In the genomic region with DNA sequence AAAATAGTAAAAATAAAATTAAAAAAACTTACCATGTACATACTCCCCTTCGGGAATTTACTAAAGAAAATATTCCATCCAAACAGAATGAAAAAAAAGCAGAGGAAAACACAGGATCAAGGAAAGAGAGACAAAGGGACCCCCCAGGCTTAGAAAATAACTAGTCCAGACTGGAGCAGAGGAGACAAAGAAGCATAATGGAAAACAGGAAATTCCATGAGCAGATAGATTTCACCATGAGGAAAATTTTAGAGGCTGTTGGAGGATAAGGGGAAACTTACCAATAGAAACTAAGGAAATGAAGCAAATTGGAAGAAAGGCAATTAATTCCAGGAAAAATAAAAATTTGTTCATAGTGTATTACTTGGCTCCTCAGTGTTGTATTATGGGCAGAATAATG, we compare ENCODE assay signal across 16 cellular contexts. TPM values are rescaled to one million over a fixed set of nuclear protein-coding genes. Genes with fewer than 3 reads are reported as not detected.
A peak's percentile ranks its signal among the peaks of the same experiment; 100 is the strongest.
DNase-seq lines count a peak whose midpoint lies in the region; ATAC-seq lines count a peak whose summit lies in the region.
"Had no signal": no experiment of that assay in that cellular context is flagged by ENCODE, and none has a peak within 500 bp of the region (broad histone marks: within the 10 kb centered on the region; RNA-seq: fewer than 3 reads in every experiment).

No MANE protein-coding gene starts in this region.

- peaks cover 18% of the 10 kb centered on the region for H3K4me1 Mint-ChIP-seq in activated T-cell treated with anti-CD3 and anti-CD28 coated beads, Interleukin-2, amount 50 U/mL, for 72 hours (ENCODE audit: low read depth)
- H3K4me1 Mint-ChIP-seq: H9 had no signal

- H3K79me1 ChIP-seq in neuronal stem cell (ENCODE audit: low read depth, low read length): no peaks in the 10 kb centered on the region

- H3K27ac ChIP-seq in neuronal stem cell (replicated peaks; ENCODE audit: low read length): no peak overlapping the region
- H3K27ac ChIP-seq: 22Rv1; BLaER1 treated with 17β-estradiol and CSF1 and Interleukin-3, amounts not matched to agents 10 nM and 100 nM had no signal

- no peak overlapping the region for H2BK15ac ChIP-seq in neuronal stem cell (ENCODE audit: low read length)

- H3K27me3 ChIP-seq in neuronal stem cell (ENCODE audit: control insufficient read depth in 3 of 3, insufficient read depth in 3 of 3, low read depth in 1 of 3, low read length in 3 of 3): no peaks in the 10 kb centered on the region
- H3K27me3 ChIP-seq: BLaER1 treated with 17β-estradiol and CSF1 and Interleukin-3, amounts not matched to agents 10 nM and 100 nM had no signal

- H3K36me3 Mint-ChIP-seq in activated T-cell treated with anti-CD3 and anti-CD28 coated beads, Interleukin-2, amount 50 U/mL, for 72 hours (ENCODE audit: insufficient read depth in 2 of 2): peaks cover 4 to 5% of the 10 kb centered on the region in 2 donors
- H3K36me3 Mint-ChIP-seq: CD8-positive, alpha-beta T cell had no signal

- H3K9me3 Mint-ChIP-seq in activated T-cell treated with anti-CD3 and anti-CD28 coated beads, Interleukin-2, amount 50 U/mL, for 72 hours: peaks cover 0 to 3% of the 10 kb centered on the region in 2 donors
- H3K9me3 Mint-ChIP-seq: CD8-positive, alpha-beta T cell had no signal

- no peak overlapping the region for H3K4me2 ChIP-seq in neuronal stem cell (ENCODE audit: insufficient read depth, low read length, poor library complexity, severe bottlenecking)
- H3K4me2 ChIP-seq: BLaER1 treated with 17β-estradiol and CSF1 and Interleukin-3, amounts not matched to agents 10 nM and 100 nM had no signal

- peaks cover 6% of the 10 kb centered on the region for H3K27me3 Mint-ChIP-seq in activated T-cell treated with anti-CD3 and anti-CD28 coated beads, Interleukin-2, amount 50 U/mL, for 72 hours (ENCODE audit: low read depth)

- no peak overlapping the region for H3K4me3 Mint-ChIP-seq in activated T-cell treated with anti-CD3 and anti-CD28 coated beads, Interleukin-2, amount 50 U/mL, for 72 hours
- H3K4me3 Mint-ChIP-seq: B cell; CD8-positive, alpha-beta T cell; H9 had no signal

- no peak for ATAC-seq in activated T-cell treated with anti-CD3 and anti-CD28 coated beads, Interleukin-2, amount 50 U/mL, for 72 hours (replicated peaks in 1 of 2)
- ATAC-seq in HG03280 (IDR thresholded peaks at IDR 0.05; ENCODE audit: unreplicated experiment) (no peak), GM21526 (IDR thresholded peaks at IDR 0.05; ENCODE audit: low FRiP score, unreplicated experiment) (no peak)
- ATAC-seq: CD8-positive, alpha-beta T cell had no signal

- no peaks in the 10 kb centered on the region for H3K36me3 ChIP-seq in neuronal stem cell (replicated peaks in 1 of 2; ENCODE audit: control insufficient read depth in 2 of 2, insufficient read depth in 2 of 2, low read length in 2 of 2)

- peaks cover 2% of the 10 kb centered on the region in 2 donors for H3K4me1 ChIP-seq in neuronal stem cell (ENCODE audit: control insufficient read depth in 2 of 2, insufficient read depth in 1 of 2, low read depth in 1 of 2, low read length in 2 of 2)

- no peak overlapping the region for H3K4me3 ChIP-seq in neuronal stem cell (ENCODE audit: low read length in 2 of 2)
- H3K4me3 ChIP-seq: BLaER1 treated with 17β-estradiol and CSF1 and Interleukin-3, amounts not matched to agents 10 nM and 100 nM had no signal

- H2BK5ac ChIP-seq in neuronal stem cell (ENCODE audit: low read length): no peak overlapping the region

- DNase-seq in activated T-cell treated with anti-CD3 and anti-CD28 coated beads, Interleukin-2, amount 50 U/mL, for 72 hours: no peak
- DNase-seq in activated T-cell treated with anti-CD3 and anti-CD28 coated beads, Interleukin-2, amount 50 U/mL, for 1 hour: no peak
- peak; percentile 44 to 77 for DNase-seq in dermis microvascular lymphatic vessel endothelial cell (ENCODE audit: low read depth in 2 of 2)
- DNase-seq in neuronal stem cell (ENCODE audit: low spot score): no peak
- DNase-seq in DMS114 treated with DMSO at 0.1 percent for 48 hours (lab: John Stamatoyannopoulos, UW; ENCODE audit: unreplicated experiment): no peak
- DNase-seq: Calu3; CD8-positive, alpha-beta T cell; DMS 273 treated with DMSO at 0.1 percent for 48 hours; H9 had no signal

- H3K23ac ChIP-seq in neuronal stem cell (ENCODE audit: low read depth, low read length, poor library complexity): no peak overlapping the region

- H4K91ac ChIP-seq in neuronal stem cell (ENCODE audit: low read depth, low read length, poor library complexity): no peak overlapping the region

- H3K14ac ChIP-seq in neuronal stem cell (ENCODE audit: low read length): no peak overlapping the region

- H3K27ac Mint-ChIP-seq in activated T-cell treated with anti-CD3 and anti-CD28 coated beads, Interleukin-2, amount 50 U/mL, for 72 hours: peak overlapping the region; percentile 6
- H3K27ac Mint-ChIP-seq: B cell; CD8-positive, alpha-beta T cell had no signal

- no peak overlapping the region for H2BK12ac ChIP-seq in neuronal stem cell (ENCODE audit: low read length)

- no peak overlapping the region for H3K18ac ChIP-seq in neuronal stem cell (ENCODE audit: low read length)

- no CpG with 5 or more reads among the region's 1 CpG for WGBS in neuronal stem cell (ENCODE audit: extremely low coverage in 2 of 2, insufficient read length in 2 of 2, insufficient replicate concordance in 1 of 2), 2 donors

- no peak overlapping the region for H4K8ac ChIP-seq in neuronal stem cell (ENCODE audit: low read depth, low read length)

- no peak overlapping the region for H3K9ac ChIP-seq in neuronal stem cell (ENCODE audit: low read depth, low read length, poor library complexity)
- H3K9ac ChIP-seq: BLaER1 treated with 17β-estradiol and CSF1 and Interleukin-3, amounts not matched to agents 10 nM and 100 nM had no signal

- H3K4ac ChIP-seq in neuronal stem cell (ENCODE audit: low read length): no peak overlapping the region

- H3K9me3 ChIP-seq in neuronal stem cell (replicated peaks in 1 of 2; ENCODE audit: control insufficient read depth in 2 of 2, insufficient read depth in 1 of 2, low read depth in 1 of 2, low read length in 2 of 2): no peaks in the 10 kb centered on the region

- no peak overlapping the region for H2AK5ac ChIP-seq in neuronal stem cell (ENCODE audit: low read depth, low read length)

- H2AFZ ChIP-seq in neuronal stem cell (ENCODE audit: low read length): peak overlapping the region; percentile 69

- H2BK120ac ChIP-seq in neuronal stem cell (ENCODE audit: low read depth, low read length): no peak overlapping the region

RNA-seq across cellular contexts. Expression of gene SLC27A2, which starts 36.7 kb away (rescaled TPM):
- 10 to 100 TPM; 27.6 to 33.5 TPM for total RNA-seq in activated T-cell treated with anti-CD3 and anti-CD28 coated beads, Interleukin-2, amount 50 U/mL, for 72 hours
- total RNA-seq in dermis microvascular lymphatic vessel endothelial cell: 3.6 and 3.7 TPM in 2 replicates
- polyA plus RNA-seq in neuronal stem cell (2013, experiment 1 of 2): 2.2 TPM
- polyA plus RNA-seq in neuronal stem cell (2013, experiment 2 of 2): 2.0 TPM

RNA-seq across cellular contexts. Expression of gene HDC, which starts 46.8 kb away (rescaled TPM):
- total RNA-seq in activated T-cell treated with anti-CD3 and anti-CD28 coated beads, Interleukin-2, amount 50 U/mL, for 72 hours: 1 to 10 TPM; 1.1 to 1.7 TPM
- total RNA-seq in dermis microvascular lymphatic vessel endothelial cell: not detected in 2 replicates
- 0.22 TPM for polyA plus RNA-seq in neuronal stem cell (2013, experiment 1 of 2)
- 0.26 TPM for polyA plus RNA-seq in neuronal stem cell (2013, experiment 2 of 2)
- total RNA-seq: A673; B cell; Calu3; CD8-positive, alpha-beta T cell; H9; HT-29 had no signal

Comparison
In these comparisons a context has a peak if more than half of its experiments do, and no peak if none do; other contexts are left out.
1. DNase-seq: peak in dermis microvascular lymphatic vessel endothelial cell (2 of 2); none in activated T-cell treated with anti-CD3 and anti-CD28 coated beads, Interleukin-2, amount 50 U/mL, for 72 hours (0 of 2), activated T-cell treated with anti-CD3 and anti-CD28 coated beads, Interleukin-2, amount 50 U/mL, for 1 hour (single experiment), neuronal stem cell (single experiment) and DMS114 treated with DMSO at 0.1 percent for 48 hours (single experiment).